In genomic region chr5:6043491-6044310, GRCh38 we compare ENCODE assay signal across 18 cellular contexts.
"Had no signal": no experiment of that assay in that cellular context is flagged by ENCODE, and none has a peak within 500 bp of the region (broad histone marks: within the 10 kb centered on the region; RNA-seq: fewer than 3 reads in every experiment).

No MANE protein-coding gene starts in this region.

- H3K36me3 ChIP-seq: left lung, neural progenitor cell, prostate gland, right atrium auricular region, thyroid gland had no signal

- H3K27ac ChIP-seq: left lung, neural progenitor cell, prostate gland, right atrium auricular region, thyroid gland had no signal

- H3K27me3 ChIP-seq: left lung, neural progenitor cell, right atrium auricular region, thyroid gland had no signal

- ATAC-seq: activated CD4-positive, CD25-positive, alpha-beta regulatory T cell treated with anti-CD3 and anti-CD28 coated beads, Interleukin-2, amount 50 U/mL, for 24 hours; activated T-cell treated with anti-CD3 and anti-CD28 coated beads, Interleukin-2, amount 50 U/mL, for 4 hours; left lung; naive thymus-derived CD4-positive, alpha-beta T cell; stimulated activated naive CD8-positive, alpha-beta T cell treated with anti-CD3 and anti-CD28 coated beads, Interleukin-15, Interleukin-2, amounts not matched to agents 100 U/mL and 50 U/mL, for 24 hours had no signal

- H3K9me3 ChIP-seq: left lung, prostate gland, right atrium auricular region, thyroid gland had no signal

- DNase-seq: activated CD8-positive, alpha-beta memory T cell treated with anti-CD3 and anti-CD28 coated beads, Interleukin-2, amount 50 U/mL, for 48 hours; activated naive CD4-positive, alpha-beta T cell; activated naive CD8-positive, alpha-beta T cell treated with anti-CD3 and anti-CD28 coated beads for 36 hours; activated T-cell treated with anti-CD3 and anti-CD28 coated beads, Interleukin-2, amount 50 U/mL, for 4 hours; cerebellar nuclear complex; cortex of kidney; foreskin fibroblast; kidney glomerular epithelial cell; left lung; naive thymus-derived CD4-positive, alpha-beta T cell; stimulated activated CD4-positive, alpha-beta T cell treated with anti-CD3 and anti-CD28 coated beads, Interleukin-4, amount 100 ng/mL, for 24 hours; stimulated activated naive CD8-positive, alpha-beta T cell treated with anti-CD3 and anti-CD28 coated beads, Interleukin-15, Interleukin-2, amounts not matched to agents 100 U/mL and 50 U/mL, for 24 hours had no signal

- H3K4me1 ChIP-seq: left lung, neural progenitor cell, prostate gland, right atrium auricular region, thyroid gland had no signal

- H3K4me3 ChIP-seq: left lung, lung, neural progenitor cell, prostate gland, right atrium auricular region, thyroid gland had no signal
